In the genomic region with DNA sequence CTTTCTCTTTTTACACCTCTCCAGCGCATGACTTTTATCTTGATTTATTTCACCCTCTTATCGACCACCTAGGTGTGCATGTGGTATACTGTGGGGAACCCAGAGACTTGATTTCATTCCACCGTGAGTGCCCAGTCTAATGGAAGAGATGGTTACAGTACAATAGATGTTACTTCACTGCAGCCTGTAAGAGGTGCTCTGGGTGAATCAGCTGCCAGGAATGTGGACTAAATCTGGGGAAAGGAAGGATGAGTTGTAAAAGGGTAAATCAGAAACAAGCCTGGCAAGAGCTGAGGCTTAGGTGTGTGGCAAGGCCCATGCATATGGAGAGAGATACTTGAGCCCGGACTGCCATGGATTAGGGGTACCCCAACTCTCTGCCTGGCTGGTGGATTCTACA, we compare ENCODE assay signal across 9 cellular contexts. TPM values are rescaled to one million over a fixed set of nuclear protein-coding genes. Genes with fewer than 3 reads are reported as not detected.
DNase-seq lines count a peak whose midpoint lies in the region; ATAC-seq, FAIRE-seq and TF ChIP-seq lines count a peak whose summit lies in the region.
"Had no signal": no experiment of that assay in that cellular context is flagged by ENCODE, and none has a peak within 500 bp of the region (broad histone marks: within the 10 kb centered on the region; RNA-seq: fewer than 3 reads in every experiment).

No MANE protein-coding gene starts in this region.

- H2AK5ac ChIP-seq in trophoblast cell (ENCODE audit: low read length): no peak overlapping the region

- no peak overlapping the region for H3K18ac ChIP-seq in trophoblast cell (ENCODE audit: low read length)

- no peak overlapping the region for H3K9ac ChIP-seq in trophoblast cell (ENCODE audit: low read length)

- no peak for TF ChIP-seq CTCF in fibroblast of villous mesenchyme (IDR thresholded peaks at IDR 0.05; ENCODE audit: insufficient read depth, low read depth, low read length)

- no peak overlapping the region for H2BK12ac ChIP-seq in trophoblast cell (ENCODE audit: low read length)

- H4K91ac ChIP-seq in trophoblast cell (ENCODE audit: low read depth, low read length): no peak overlapping the region

- WGBS in trophoblast cell (ENCODE audit: extremely low coverage, insufficient coverage, insufficient read length): no CpG with 5 or more reads among the region's 4 CpGs

- H2BK120ac ChIP-seq in trophoblast cell (ENCODE audit: insufficient read depth, low read length, poor library complexity): no peak overlapping the region

- no peaks in the 10 kb centered on the region for H3K9me3 ChIP-seq in trophoblast cell (ENCODE audit: insufficient read depth, low read depth, low read length)
- H3K9me3 ChIP-seq: HAP-1 had no signal

- H3K23ac ChIP-seq in trophoblast cell (ENCODE audit: low read length): no peak overlapping the region

- H3K4ac ChIP-seq in trophoblast cell (ENCODE audit: low read depth, low read length): no peak overlapping the region

- H3K27me3 ChIP-seq in trophoblast cell (ENCODE audit: insufficient read depth, low read length): no peaks in the 10 kb centered on the region

- no peaks in the 10 kb centered on the region for H3K79me1 ChIP-seq in trophoblast cell (ENCODE audit: low read length)

- no peak overlapping the region for H2BK5ac ChIP-seq in trophoblast cell (ENCODE audit: low read depth, low read length, poor library complexity)

- peaks cover 5 to 22% of the 10 kb centered on the region in 2 experiments for H3K4me1 ChIP-seq in trophoblast cell (ENCODE audit: control insufficient read depth in 1 of 2, insufficient read depth in 2 of 2, low read length in 2 of 2)

- ATAC-seq in GM18498 (IDR thresholded peaks at IDR 0.05; ENCODE audit: unreplicated experiment): no peak
- ATAC-seq in HG03175 (IDR thresholded peaks at IDR 0.05; ENCODE audit: unreplicated experiment): no peak
- ATAC-seq in HG03520 (IDR thresholded peaks at IDR 0.05; ENCODE audit: unreplicated experiment): no peak

- no peak overlapping the region for H3K4me2 ChIP-seq in trophoblast cell (ENCODE audit: low read length)

- H2AFZ ChIP-seq in trophoblast cell (ENCODE audit: insufficient read depth, low read length, poor library complexity): no peak overlapping the region

- peak; percentile 71 for FAIRE-seq in RCC 7860 (lab: Jason Lieb, UNC)

- H3K14ac ChIP-seq in trophoblast cell (ENCODE audit: low read length): no peak overlapping the region

- no peak overlapping the region for H3K27ac ChIP-seq in trophoblast cell (ENCODE audit: low read depth, low read length)

- DNase-seq in Daoy (ENCODE audit: low read depth) (peak; percentile 66), RCC 7860 (ENCODE audit: low spot score) (peak; percentile 62), fibroblast of villous mesenchyme (ENCODE audit: low read depth) (peak; percentile 82), trophoblast cell (peak; percentile 57 to 69), NCI-H1694 (lab: John Stamatoyannopoulos, UW) (no peak)

- H4K12ac ChIP-seq in trophoblast cell (ENCODE audit: low read depth, low read length): no peak overlapping the region

- no peak overlapping the region for H3K4me3 ChIP-seq in fibroblast of villous mesenchyme (ENCODE audit: low read depth, low read length)
- no peak overlapping the region for H3K4me3 ChIP-seq in trophoblast cell (ENCODE audit: low read depth, low read length)
- H3K4me3 ChIP-seq: HAP-1 had no signal

- H3K79me2 ChIP-seq in trophoblast cell (ENCODE audit: control insufficient read depth, insufficient read depth, low read length, poor library complexity): peaks cover 11% of the 10 kb centered on the region

- no peak overlapping the region for H4K8ac ChIP-seq in trophoblast cell (ENCODE audit: low read depth, low read length)

- H3K36me3 ChIP-seq in trophoblast cell (ENCODE audit: control insufficient read depth in 1 of 2, insufficient read depth in 2 of 2, low read length in 2 of 2): peaks cover 4 to 19% of the 10 kb centered on the region in 2 experiments

RNA-seq across cellular contexts. Expression of gene STK35, which starts 7.4 kb away (rescaled TPM):
- 10.8 and 21.7 TPM in 2 replicates for total RNA-seq in Daoy (2014; rRNA removed; shearing (Covaris generic))
- 17.7 and 20.3 TPM in 2 replicates for total RNA-seq in fibroblast of villous mesenchyme
- 19.0 and 19.9 TPM in 2 replicates for polyA plus RNA-seq in trophoblast cell (2013)
